ENCODE assay signal across 22 cellular contexts in genomic region chr11:64920124-64920523, GRCh38. TPM values are rescaled to one million over a fixed set of nuclear protein-coding genes. Genes with fewer than 3 reads are reported as not detected.
DNase-seq lines count a peak whose midpoint lies in the region; TF ChIP-seq lines count a peak whose summit lies in the region.
"Had no signal": no experiment of that assay in that cellular context is flagged by ENCODE, and none has a peak within 500 bp of the region (broad histone marks: within the 10 kb centered on the region; RNA-seq: fewer than 3 reads in every experiment).

No MANE protein-coding gene starts in this region.

- H3K9me3 ChIP-seq in DOHH2 (ENCODE audit: control insufficient read depth, insufficient read depth, low read length) (no peaks in the 10 kb centered on the region), skeletal muscle tissue (ENCODE audit: control insufficient read depth in 3 of 3, low read length in 3 of 3) (no peaks in the 10 kb centered on the region), tibial nerve (no peaks in the 10 kb centered on the region)
- H3K9me3 ChIP-seq: A549, MG63 had no signal

- POLR2A ChIA-PET in RWPE1 (lab: Yijun Ruan, JAX; ENCODE audit: low non-redundant PET), result no interaction called here

- H3K27me3 Mint-ChIP-seq in nephron progenitor cell (ENCODE audit: low read depth, poor library complexity), result peaks cover 10% of the 10 kb centered on the region
- H3K27me3 Mint-ChIP-seq: CD8-positive, alpha-beta memory T cell had no signal

- peak overlapping the region; percentile 39 for H3K4me3 Mint-ChIP-seq in nephron progenitor cell
- H3K4me3 Mint-ChIP-seq: CD14-positive monocyte had no signal

- H3K79me2 ChIP-seq in DOHH2 (ENCODE audit: control insufficient read depth, low read length), result peaks cover 18% of the 10 kb centered on the region

- no peaks in the 10 kb centered on the region for H4K20me1 ChIP-seq in DOHH2 (ENCODE audit: control insufficient read depth, insufficient read depth, low read depth, low read length)

- peaks cover 53% of the 10 kb centered on the region for H3K4me1 ChIP-seq in DOHH2 (ENCODE audit: control insufficient read depth, low read length)
- H3K4me1 ChIP-seq in skeletal muscle tissue (ENCODE audit: control insufficient read depth in 3 of 3, insufficient read depth in 3 of 3, low read length in 3 of 3), result peaks cover 37 to 45% (median 37%) of the 10 kb centered on the region in 3 donors
- peaks cover 0 to 47% (median 19%) of the 10 kb centered on the region in 4 donors for H3K4me1 ChIP-seq in tibial nerve

- H3K4me3 ChIP-seq in DOHH2 (ENCODE audit: low read length) (peak overlapping the region; percentile 0; the same call in 1 of the 2 replicates), skeletal muscle tissue (ENCODE audit: low read length in 3 of 3) (no peak overlapping the region), tibial nerve (no peak overlapping the region)
- H3K4me3 ChIP-seq: A549, MG63, SK-N-MC had no signal

- WGBS in tibial nerve, 2 donors, result 68 to 76% methylated on average over 2 of the region's 2 CpGs

- H3K27ac ChIP-seq in DOHH2 (ENCODE audit: low read depth, low read length), result no peak overlapping the region
- peak overlapping the region; percentile 65 for H3K27ac ChIP-seq in RWPE1
- peak overlapping the region; percentile 55 for H3K27ac ChIP-seq in skeletal muscle tissue (ENCODE audit: low read depth, low read length)
- H3K27ac ChIP-seq in tibial nerve, result no peak overlapping the region
- H3K27ac ChIP-seq: A549, SK-N-MC had no signal

- H3K4me1 Mint-ChIP-seq in nephron progenitor cell, result peaks cover 68% of the 10 kb centered on the region

- no peak for TF ChIP-seq CTCF in DOHH2 (IDR thresholded peaks at IDR 0.05; ENCODE audit: low read depth, low read length, poor library complexity, severe bottlenecking)
- no peak for TF ChIP-seq CTCF in RWPE1 (conservative IDR thresholded peaks at IDR 0.05; ENCODE audit: low read depth)
- no peak for TF ChIP-seq CTCF in nephron progenitor cell (IDR thresholded peaks at IDR 0.05)
- TF ChIP-seq CTCF in GM10266 (IDR thresholded peaks at IDR 0.05; ENCODE audit: control insufficient read depth, insufficient read depth, low read depth, missing control alignments), result no peak
- TF ChIP-seq CTCF in tibial nerve (IDR thresholded peaks at IDR 0.05), result no peak

- H3K9me2 ChIP-seq in DOHH2 (replicated peaks; ENCODE audit: control insufficient read depth, low read length), result no peaks in the 10 kb centered on the region

- no peaks in the 10 kb centered on the region for H3K27me3 ChIP-seq in DOHH2 (ENCODE audit: control insufficient read depth, low read length)
- H3K27me3 ChIP-seq in skeletal muscle tissue (ENCODE audit: control insufficient read depth in 3 of 3, insufficient read depth in 3 of 3, low read length in 3 of 3), result no peaks in the 10 kb centered on the region
- H3K27me3 ChIP-seq in tibial nerve, result no peaks in the 10 kb centered on the region
- H3K27me3 ChIP-seq: MG63 had no signal

- H3K9ac ChIP-seq in skeletal muscle tissue (ENCODE audit: low read depth in 1 of 3, low read length in 3 of 3), result peak overlapping the region in 1 of 3 donors; percentile 25

- CTCF ChIA-PET in RWPE1 (lab: Yijun Ruan, JAX), result no interaction called here

- peak overlapping the region; percentile 40 for H3K4me2 ChIP-seq in DOHH2 (ENCODE audit: low read length)
- H3K4me2 ChIP-seq: A549 had no signal

- no peaks in the 10 kb centered on the region for H3K36me3 Mint-ChIP-seq in nephron progenitor cell (ENCODE audit: low read depth)
- H3K36me3 Mint-ChIP-seq: CD14-positive monocyte had no signal

- peak overlapping the region; percentile 46 for H3K27ac Mint-ChIP-seq in nephron progenitor cell
- H3K27ac Mint-ChIP-seq: CD14-positive monocyte; CD8-positive, alpha-beta memory T cell had no signal

- no peaks in the 10 kb centered on the region for H3K9me3 Mint-ChIP-seq in nephron progenitor cell
- H3K9me3 Mint-ChIP-seq: CD8-positive, alpha-beta memory T cell had no signal

- TF ChIP-seq POLR2A in tibial nerve (IDR thresholded peaks at IDR 0.05), result no peak

- DNase-seq in RWPE1 (ENCODE audit: low spot score) (no peak), nephron progenitor cell (no peak), GM10266 (ENCODE audit: extremely low spot score) (no peak), tibial nerve (ENCODE audit: low spot score in 2 of 2) (no peak), kidney glomerular epithelial cell (lab: John Stamatoyannopoulos, UW) (no peak)
- DNase-seq: DMS79 treated with DMSO at 0.1 percent for 48 hours, KBM-7, MG63, NCI-H1105 treated with DMSO at 0.1 percent for 48 hours, NCI-H146, NCI-H2029, NCI-H446 treated with DMSO at 0.1 percent for 48 hours, NCI-H526 treated with DMSO at 0.1 percent for 48 hours, SIG-M5 had no signal

- no peaks in the 10 kb centered on the region for H3K36me3 ChIP-seq in DOHH2 (ENCODE audit: control insufficient read depth, low read length)
- H3K36me3 ChIP-seq in skeletal muscle tissue (ENCODE audit: control insufficient read depth in 3 of 3, insufficient read depth in 3 of 3, low read length in 3 of 3), result peaks cover 0 to 3% (median 0%) of the 10 kb centered on the region in 3 donors
- H3K36me3 ChIP-seq in tibial nerve, result no peaks in the 10 kb centered on the region
- H3K36me3 ChIP-seq: MG63 had no signal

- no peak for TF ChIP-seq EP300 in tibial nerve (IDR thresholded peaks at IDR 0.05)

- H3F3A ChIP-seq in DOHH2 (ENCODE audit: control insufficient read depth, insufficient read depth), result peaks cover 3% of the 10 kb centered on the region

RNA-seq across cellular contexts. Expression of gene ATG2A, which starts 3.1 kb away (rescaled TPM):
- total RNA-seq in skeletal muscle tissue (3.1 TPM), tibial nerve (10 to 100 TPM; 33.0 to 93.6 (median 45.8) TPM)

RNA-seq across cellular contexts. Expression of gene PPP2R5B, which starts 4.4 kb away (rescaled TPM):
- 6.3 TPM for total RNA-seq in skeletal muscle tissue
- total RNA-seq in tibial nerve, result 10 to 100 TPM; 10.7 to 21.4 (median 20.2) TPM

RNA-seq across cellular contexts. Expression of gene GPHA2, which starts 15.6 kb away (rescaled TPM):
- total RNA-seq in skeletal muscle tissue (not detected), tibial nerve (not detected)
- total RNA-seq: CD8-positive, alpha-beta memory T cell; H4; HT1080 had no signal

RNA-seq across cellular contexts. Expression of gene EHD1, which starts 41.7 kb away (rescaled TPM):
- total RNA-seq in skeletal muscle tissue (28.2 TPM), tibial nerve (10 to 100 TPM; 35.2 to 93.9 (median 42.6) TPM)

RNA-seq across cellular contexts. Expression of gene MAJIN, which starts 51.8 kb away (rescaled TPM):
- total RNA-seq in skeletal muscle tissue, result not detected
- not detected for total RNA-seq in tibial nerve
- total RNA-seq: CD8-positive, alpha-beta memory T cell; H4; HT1080 had no signal

Comparison
In these comparisons a context has a peak if more than half of its experiments do, and no peak if none do; other contexts are left out.
1. H3K27ac ChIP-seq: peak in RWPE1 (single experiment) and skeletal muscle tissue (single experiment); none in DOHH2 (single experiment) and tibial nerve (0 of 4).